19 cellular contexts compared by ENCODE assay signal in genomic region chr15:50506121-50506520, GRCh38. TPM values are rescaled to one million over a fixed set of nuclear protein-coding genes. Genes with fewer than 3 reads are reported as not detected.
DNase-seq lines count a peak whose midpoint lies in the region; ATAC-seq and TF ChIP-seq lines count a peak whose summit lies in the region.
"Had no signal": no experiment of that assay in that cellular context is flagged by ENCODE, and none has a peak within 500 bp of the region (broad histone marks: within the 10 kb centered on the region; RNA-seq: fewer than 3 reads in every experiment).

No MANE protein-coding gene starts in this region.

- WGBS in adrenal gland, 4 donors = 36 to 47% (median 43%) methylated on average over 7 to 8 of the region's 8 CpGs
- no CpG with 5 or more reads among the region's 8 CpGs for WGBS in neuronal stem cell (ENCODE audit: extremely low coverage in 2 of 2, insufficient read length in 2 of 2, insufficient replicate concordance in 1 of 2), 2 donors

- H2BK5ac ChIP-seq in neuronal stem cell (ENCODE audit: low read length) = no peak overlapping the region

- H2BK12ac ChIP-seq in neuronal stem cell (ENCODE audit: low read length) = no peak overlapping the region

- TF ChIP-seq POLR2A in adrenal gland (IDR thresholded peaks at IDR 0.05) = no peak

- H4K8ac ChIP-seq in neuronal stem cell (ENCODE audit: low read depth, low read length) = no peak overlapping the region

- H3K4me3 Mint-ChIP-seq in progenitor cell of endocrine pancreas (ENCODE audit: low read depth) = no peak overlapping the region

- H3K79me1 ChIP-seq in neuronal stem cell (ENCODE audit: low read depth, low read length) = no peaks in the 10 kb centered on the region

- ATAC-seq in HG02678 (IDR thresholded peaks at IDR 0.05; ENCODE audit: unreplicated experiment) (no peak), GM18498 (IDR thresholded peaks at IDR 0.05; ENCODE audit: unreplicated experiment) (no peak)

- no peak overlapping the region for H3K27ac ChIP-seq in adrenal gland
- H3K27ac ChIP-seq in iPS-18a (ENCODE audit: low read length) = no peak overlapping the region
- no peak overlapping the region for H3K27ac ChIP-seq in neuronal stem cell (replicated peaks; ENCODE audit: low read length)
- H3K27ac ChIP-seq: thyroid gland had no signal

- H4K91ac ChIP-seq in neuronal stem cell (ENCODE audit: low read depth, low read length, poor library complexity) = no peak overlapping the region

- H2BK120ac ChIP-seq in neuronal stem cell (ENCODE audit: low read depth, low read length) = no peak overlapping the region

- no peak overlapping the region for H3K4ac ChIP-seq in neuronal stem cell (ENCODE audit: low read length)

- H2AFZ ChIP-seq in neuronal stem cell (ENCODE audit: low read length) = no peak overlapping the region

- no peak overlapping the region for H3K23ac ChIP-seq in neuronal stem cell (ENCODE audit: low read depth, low read length, poor library complexity)

- H3K27me3 ChIP-seq in adrenal gland (no peaks in the 10 kb centered on the region), iPS-18a (ENCODE audit: control insufficient read depth, insufficient read depth, low read length) (no peaks in the 10 kb centered on the region), neuronal stem cell (ENCODE audit: control insufficient read depth in 3 of 3, insufficient read depth in 3 of 3, low read depth in 1 of 3, low read length in 3 of 3) (no peaks in the 10 kb centered on the region)
- H3K27me3 ChIP-seq: thyroid gland had no signal

- TF ChIP-seq CTCF in adrenal gland (IDR thresholded peaks at IDR 0.05) = no peak
- TF ChIP-seq CTCF in progenitor cell of endocrine pancreas (IDR thresholded peaks at IDR 0.05; ENCODE audit: unreplicated experiment) = no peak

- H3K14ac ChIP-seq in neuronal stem cell (ENCODE audit: low read length) = no peak overlapping the region

- H3K4me3 ChIP-seq in adrenal gland (no peak overlapping the region), iPS-18a (ENCODE audit: low read length) (no peak overlapping the region), neuronal stem cell (ENCODE audit: low read length in 2 of 2) (no peak overlapping the region)
- H3K4me3 ChIP-seq: thyroid gland had no signal

- H3K9ac ChIP-seq in iPS-18a (ENCODE audit: low read length) = peak overlapping the region; percentile 17
- H3K9ac ChIP-seq in neuronal stem cell (ENCODE audit: low read depth, low read length, poor library complexity) = no peak overlapping the region

- H3K4me2 ChIP-seq in neuronal stem cell (ENCODE audit: insufficient read depth, low read length, poor library complexity, severe bottlenecking) = no peak overlapping the region

- H3K36me3 ChIP-seq in adrenal gland (replicated peaks in 1 of 2) (peaks cover 0 to 13% of the 10 kb centered on the region in 2 donors), iPS-18a (ENCODE audit: control insufficient read depth, low read depth, low read length) (no peaks in the 10 kb centered on the region), neuronal stem cell (replicated peaks in 1 of 2; ENCODE audit: control insufficient read depth in 2 of 2, insufficient read depth in 2 of 2, low read length in 2 of 2) (peaks cover 0 to 23% of the 10 kb centered on the region in 2 donors)
- H3K36me3 ChIP-seq: thyroid gland had no signal

- H3K4me1 ChIP-seq in adrenal gland (replicated peaks in 1 of 2) = no peaks in the 10 kb centered on the region
- peaks cover 7% of the 10 kb centered on the region for H3K4me1 ChIP-seq in iPS-18a (ENCODE audit: control insufficient read depth, low read depth, low read length)
- H3K4me1 ChIP-seq in neuronal stem cell (ENCODE audit: control insufficient read depth in 2 of 2, insufficient read depth in 1 of 2, low read depth in 1 of 2, low read length in 2 of 2) = peaks cover 3 to 4% of the 10 kb centered on the region in 2 donors
- H3K4me1 ChIP-seq: thyroid gland had no signal

- H3K9me3 Mint-ChIP-seq in progenitor cell of endocrine pancreas (ENCODE audit: low read depth) = no peaks in the 10 kb centered on the region

- no peak overlapping the region for H3K27ac Mint-ChIP-seq in progenitor cell of endocrine pancreas

- H3K36me3 Mint-ChIP-seq in progenitor cell of endocrine pancreas (ENCODE audit: insufficient read depth) = peaks cover 1% of the 10 kb centered on the region

- H3K4me1 Mint-ChIP-seq in progenitor cell of endocrine pancreas (ENCODE audit: low read depth) = peaks cover 1% of the 10 kb centered on the region

- intact Hi-C loops in adrenal gland (cut with DNase I) = no loop called here

- no peak overlapping the region for H2AK5ac ChIP-seq in neuronal stem cell (ENCODE audit: low read depth, low read length)

- no peaks in the 10 kb centered on the region for H3K27me3 Mint-ChIP-seq in progenitor cell of endocrine pancreas

- H2BK15ac ChIP-seq in neuronal stem cell (ENCODE audit: low read length) = no peak overlapping the region

- H3K9me3 ChIP-seq in adrenal gland (replicated peaks in 1 of 3) = no peaks in the 10 kb centered on the region
- no peaks in the 10 kb centered on the region for H3K9me3 ChIP-seq in iPS-18a (ENCODE audit: control insufficient read depth, low read depth, low read length)
- no peaks in the 10 kb centered on the region for H3K9me3 ChIP-seq in neuronal stem cell (replicated peaks in 1 of 2; ENCODE audit: control insufficient read depth in 2 of 2, insufficient read depth in 1 of 2, low read depth in 1 of 2, low read length in 2 of 2)
- H3K9me3 ChIP-seq: thyroid gland had no signal

- no peak overlapping the region for H3K18ac ChIP-seq in neuronal stem cell (ENCODE audit: low read length)

- DNase-seq in ELF-1 (ENCODE audit: low read depth, low spot score) (peak; percentile 79), adrenal gland (peak; percentile 34 to 70 (median 63)), neuronal stem cell (ENCODE audit: low spot score) (peak; percentile 6), NCI-H1436 (lab: John Stamatoyannopoulos, UW) (no peak), progenitor cell of endocrine pancreas (ENCODE audit: low spot score, unreplicated experiment) (no peak)
- DNase-seq: activated CD4-positive, alpha-beta T cell treated with anti-CD3 and anti-CD28 coated beads, Interleukin-2, amount 50 U/mL, for 48 hours; activated naive CD4-positive, alpha-beta T cell; activated T-cell treated with anti-CD3 and anti-CD28 coated beads for 4 hours; cerebellar nuclear complex; foreskin melanocyte; NCI-H146; NCI-H226; RPMI8226; thyroid gland had no signal

RNA-seq across cellular contexts. Expression of gene USP50, which starts 40.3 kb away (rescaled TPM):
- total RNA-seq in adrenal gland (under 1 TPM in 1 of 8 donors, not detected in 7; 0.49 TPM), progenitor cell of endocrine pancreas (0.47 and 0.48 TPM in 2 replicates)
- not detected for polyA plus RNA-seq in adrenal gland
- polyA plus RNA-seq in neuronal stem cell (2013, experiment 1 of 2) = not detected
- 0.08 TPM for polyA plus RNA-seq in neuronal stem cell (2013, experiment 2 of 2)
- total RNA-seq: lower leg skin, M059J had no signal

Comparison
In these comparisons a context has a peak if more than half of its experiments do, and no peak if none do; other contexts are left out.
1. DNase-seq: peak in ELF-1 (single experiment), adrenal gland (7 of 7) and neuronal stem cell (single experiment); none in NCI-H1436 (single experiment) and progenitor cell of endocrine pancreas (single experiment).